ENCODE assay signal across 1 cellular context in genomic region chr22:19111140-19111539, GRCh38.
TF ChIP-seq lines count a peak whose summit lies in the region.

No MANE protein-coding gene starts in this region.

TF ChIP-seq in SK-N-SH treated with all-trans-retinoic acid at 6 μM for 48 hours, 23 proteins besides CTCF, POLR2A, EP300 and RAD21 (continued from another document):
- TF ChIP-seq CSRNP3 (CRISPR knock-in tag; IDR thresholded peaks at IDR 0.05) (no peak), ESRRG (CRISPR knock-in tag; IDR thresholded peaks at IDR 0.05) (no peak), ZNF565 (CRISPR knock-in tag; conservative IDR thresholded peaks at IDR 0.05; ENCODE audit: low read depth) (no peak)
